ENCODE assay signal across 8 cellular contexts in the genomic region with DNA sequence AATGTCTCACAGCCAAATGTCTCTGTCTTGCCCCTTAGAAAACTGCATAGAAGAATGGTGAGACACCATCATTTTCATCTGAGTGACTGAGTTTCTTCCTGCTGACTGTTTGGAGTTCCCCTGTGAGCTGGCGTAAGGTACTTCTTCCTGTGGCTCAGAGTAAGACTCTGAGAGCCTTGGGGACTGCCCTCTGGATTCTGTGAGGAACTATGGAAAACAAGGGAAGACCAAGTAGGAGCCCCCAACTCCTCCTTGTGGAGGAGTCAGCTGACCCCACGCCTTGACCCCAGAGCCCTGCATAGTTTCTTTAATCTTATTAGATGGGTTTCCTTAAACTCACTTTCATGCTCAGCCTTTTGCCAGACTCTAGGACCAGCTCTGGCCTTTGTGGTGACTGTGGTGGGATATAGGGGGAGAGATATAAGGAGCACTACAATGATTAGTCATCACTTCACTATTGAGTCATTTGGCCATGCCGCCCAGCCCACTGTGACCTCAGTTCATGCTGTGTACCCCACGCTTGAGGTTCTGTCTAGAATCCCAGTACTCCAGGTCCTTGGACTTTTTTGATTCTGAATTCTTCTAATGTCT. TPM values are rescaled to one million over a fixed set of nuclear protein-coding genes. Genes with fewer than 3 reads are reported as not detected.
DNase-seq lines count a peak whose midpoint lies in the region; ATAC-seq, FAIRE-seq and TF ChIP-seq lines count a peak whose summit lies in the region.

No MANE protein-coding gene starts in this region.

- peak overlapping the region; percentile 4 for H3K4me3 ChIP-seq in CD4-positive, CD25-positive, alpha-beta regulatory T cell (ENCODE audit: low read depth, low read length)
- H3K4me3 ChIP-seq in keratinocyte (ENCODE audit: control insufficient read depth in 2 of 3, extremely low read depth in 1 of 3, insufficient read depth in 2 of 3, low read depth in 1 of 3, low read length in 3 of 3), result no peak overlapping the region

- H3K4me1 Mint-ChIP-seq in CD4-positive, CD25-positive, alpha-beta regulatory T cell, result peaks cover 21 to 52% (median 38%) of the 10 kb centered on the region in 4 donors

- H3K36me3 Mint-ChIP-seq in CD4-positive, CD25-positive, alpha-beta regulatory T cell, result no peaks in the 10 kb centered on the region

- peak overlapping the region; percentile 38 to 68 (median 50) for H3K4me3 Mint-ChIP-seq in CD4-positive, CD25-positive, alpha-beta regulatory T cell

- H3K4me1 ChIP-seq in CD4-positive, CD25-positive, alpha-beta regulatory T cell (ENCODE audit: control insufficient read depth, insufficient read depth, low read length, poor library complexity, severe bottlenecking), result peaks cover 19% of the 10 kb centered on the region
- peaks cover 30% of the 10 kb centered on the region for H3K4me1 ChIP-seq in keratinocyte (ENCODE audit: control insufficient read depth, extremely low read depth, insufficient read depth, low read length)

- no peak overlapping the region for H2AFZ ChIP-seq in keratinocyte (ENCODE audit: control insufficient read depth, low read length)

- H3K36me3 ChIP-seq in CD4-positive, CD25-positive, alpha-beta regulatory T cell (ENCODE audit: control insufficient read depth, insufficient read depth, low read length), result no peaks in the 10 kb centered on the region
- H3K36me3 ChIP-seq in keratinocyte (ENCODE audit: control insufficient read depth in 2 of 2, extremely low read depth in 1 of 2, insufficient read depth in 2 of 2, low read length in 2 of 2), result peaks cover 3 to 12% of the 10 kb centered on the region in 2 experiments

- H4K20me1 ChIP-seq in keratinocyte (ENCODE audit: control insufficient read depth, extremely low read depth, insufficient read depth, low read length), result no peaks in the 10 kb centered on the region

- no peaks in the 10 kb centered on the region for H3K9me3 ChIP-seq in CD4-positive, CD25-positive, alpha-beta regulatory T cell (ENCODE audit: control insufficient read depth in 2 of 2, low read length in 2 of 2)
- no peaks in the 10 kb centered on the region for H3K9me3 ChIP-seq in keratinocyte (ENCODE audit: control insufficient read depth, low read depth, low read length)

- H3K9me3 Mint-ChIP-seq in CD4-positive, CD25-positive, alpha-beta regulatory T cell, result no peaks in the 10 kb centered on the region

- H3K27me3 Mint-ChIP-seq in CD4-positive, CD25-positive, alpha-beta regulatory T cell, result no peaks in the 10 kb centered on the region

- dilution Hi-C loops in keratinocyte (cut with MboI; ENCODE audit: extremely low pct_ligation_motif_present, low sequenced_read_pairs), result no loop called here

- H3K27ac Mint-ChIP-seq in CD4-positive, CD25-positive, alpha-beta regulatory T cell, result peak overlapping the region; percentile 90 to 94 (median 93)

- TF ChIP-seq CTCF in keratinocyte (optimal IDR thresholded peaks at IDR 0.05 in 1 of 3, IDR thresholded peaks at IDR 0.05 in 1 of 3, conservative IDR thresholded peaks at IDR 0.05 in 1 of 3; ENCODE audit: extremely low read depth in 1 of 3, insufficient read depth in 2 of 3, low read length in 3 of 3), result no peak

- peak; percentile 64 to 74 for ATAC-seq in CD4-positive, CD25-positive, alpha-beta regulatory T cell (ENCODE audit: low read depth in 2 of 2)
- ATAC-seq in GM21390 (IDR thresholded peaks at IDR 0.05; ENCODE audit: unreplicated experiment), result peak; percentile 76

- DNase-seq in CD4-positive, CD25-positive, alpha-beta regulatory T cell, result peak in 1 of 3 donors; percentile 57
- DNase-seq in HK-2 (ENCODE audit: unreplicated experiment) (peak; percentile 79), keratinocyte (ENCODE audit: low read depth, low spot score) (no peak), NAMALWA (ENCODE audit: low spot score) (no peak), HTR-8/SVneo (ENCODE audit: insufficient read length, low spot score) (no peak), 8988T (no peak)
- peak; percentile 20 to 45 for DNase-seq in activated CD8-positive, alpha-beta memory T cell treated with anti-CD3 and anti-CD28 coated beads for 4 hours (ENCODE audit: low read depth in 2 of 2)

- FAIRE-seq in keratinocyte (lab: Jason Lieb, UNC) (peak; percentile 68), HTR-8/SVneo (lab: Jason Lieb, UNC) (no peak)

- peak overlapping the region; percentile 71 for H3K27ac ChIP-seq in CD4-positive, CD25-positive, alpha-beta regulatory T cell (ENCODE audit: insufficient read depth, low read length, poor library complexity, severe bottlenecking)
- H3K27ac ChIP-seq in keratinocyte (ENCODE audit: control insufficient read depth, insufficient read depth, low read length), result peak overlapping the region; percentile 91

- H3K4me2 ChIP-seq in keratinocyte (ENCODE audit: control insufficient read depth, extremely low read depth, insufficient read depth, low read depth, low read length), result peak overlapping the region; percentile 35

- peak overlapping the region; percentile 42 for H3K9ac ChIP-seq in keratinocyte (ENCODE audit: control insufficient read depth, extremely low read depth, insufficient read depth, low read length)

- peaks cover 46% of the 10 kb centered on the region for H3K79me2 ChIP-seq in keratinocyte (ENCODE audit: control insufficient read depth, insufficient read depth, low read length)

- H3K9me1 ChIP-seq in keratinocyte (ENCODE audit: control insufficient read depth, extremely low read depth, insufficient read depth, low read length), result peaks cover 2% of the 10 kb centered on the region

- no peaks in the 10 kb centered on the region for H3K27me3 ChIP-seq in CD4-positive, CD25-positive, alpha-beta regulatory T cell (ENCODE audit: control insufficient read depth, insufficient read depth, low read length)
- H3K27me3 ChIP-seq in keratinocyte (ENCODE audit: control insufficient read depth, extremely low read depth, insufficient read depth, low read length), result no peaks in the 10 kb centered on the region

RNA-seq across cellular contexts. Expression of a gene that starts 51.8 kb away (rescaled TPM):
- total RNA-seq in CD4-positive, CD25-positive, alpha-beta regulatory T cell, result 80.6 TPM
- polyA plus RNA-seq in CD4-positive, CD25-positive, alpha-beta regulatory T cell, result 10 to 100 TPM; 17.5 to 34.0 (median 18.0) TPM
- polyA plus RNA-seq in keratinocyte, result 12.4 to 24.0 TPM (median 17.3 TPM) in 3 replicates
- polyA plus RNA-seq in keratinocyte (2011; ENCODE audit: low read depth), result 108 TPM
- 9.4 and 13.4 TPM in 2 replicates for polyA plus RNA-seq in keratinocyte (2011; cell fraction: cytosol; rRNA removed)
- 14.8 and 21.7 TPM in 2 replicates for polyA plus RNA-seq in keratinocyte (2011; cell fraction: nucleus; rRNA removed)
- 17.9 and 20.4 TPM in 2 replicates for polyA plus RNA-seq in keratinocyte (2012; ENCODE audit: low replicate concordance)
- 1.3 to 11.4 TPM (median 3.8 TPM) in 3 replicates for polyA minus RNA-seq in keratinocyte
- polyA minus RNA-seq in keratinocyte (2011; cell fraction: cytosol; rRNA and poly(A)+ RNA removed), result 6.5 TPM
- 8.1 and 19.2 TPM in 2 replicates for polyA minus RNA-seq in keratinocyte (2011; cell fraction: nucleus; rRNA and poly(A)+ RNA removed)

Comparison
In these comparisons a context has a peak if more than half of its experiments do, and no peak if none do; other contexts are left out.
1. DNase-seq: peak in HK-2 (single experiment) and activated CD8-positive, alpha-beta memory T cell treated with anti-CD3 and anti-CD28 coated beads for 4 hours (2 of 2); none in keratinocyte (single experiment), NAMALWA (single experiment), HTR-8/SVneo (single experiment) and 8988T (single experiment).